In genomic region chr5:153432583-153432982, GRCh38 we compare ENCODE assay signal across 18 cellular contexts.
"Had no signal": no experiment of that assay in that cellular context is flagged by ENCODE, and none has a peak within 500 bp of the region (broad histone marks: within the 10 kb centered on the region; RNA-seq: fewer than 3 reads in every experiment).

No MANE protein-coding gene starts in this region.

- DNase-seq: naive thymus-derived CD4-positive, alpha-beta T cell; natural killer cell; pancreas; right cardiac atrium; right lobe of liver; sigmoid colon; small intestine; stimulated activated CD4-positive, alpha-beta T cell treated with anti-CD3 and anti-CD28 coated beads, Interleukin-15, amount 100 ng/mL, for 24 hours; stimulated activated CD4-positive, alpha-beta T cell treated with anti-CD3 and anti-CD28 coated beads, Interleukin-2, amount 100 ng/mL, for 24 hours; stimulated activated CD4-positive, alpha-beta T cell treated with anti-CD3 and anti-CD28 coated beads, Interleukin-2, amount 100 ng/mL, for 48 hours; stimulated activated CD4-positive, alpha-beta T cell treated with anti-CD3 and anti-CD28 coated beads, Interleukin-4, amount 100 ng/mL, for 24 hours; stimulated activated naive B cell treated with anti-CD40 and anti-IgM and Interleukin-4, amounts not matched to agents 10 μg/mL and 1 μg/mL and 100 μg/mL, for 72 hours; stimulated activated naive CD4-positive, alpha-beta T cell treated with Interleukin-2 at 50 U/mL for 16 hours; stomach; thyroid gland; trophoblast cell; upper lobe of left lung had no signal

- FAIRE-seq: pancreas, small intestine, urothelium cell line had no signal
